ENCODE assay signal across 8 cellular contexts in the genomic region with DNA sequence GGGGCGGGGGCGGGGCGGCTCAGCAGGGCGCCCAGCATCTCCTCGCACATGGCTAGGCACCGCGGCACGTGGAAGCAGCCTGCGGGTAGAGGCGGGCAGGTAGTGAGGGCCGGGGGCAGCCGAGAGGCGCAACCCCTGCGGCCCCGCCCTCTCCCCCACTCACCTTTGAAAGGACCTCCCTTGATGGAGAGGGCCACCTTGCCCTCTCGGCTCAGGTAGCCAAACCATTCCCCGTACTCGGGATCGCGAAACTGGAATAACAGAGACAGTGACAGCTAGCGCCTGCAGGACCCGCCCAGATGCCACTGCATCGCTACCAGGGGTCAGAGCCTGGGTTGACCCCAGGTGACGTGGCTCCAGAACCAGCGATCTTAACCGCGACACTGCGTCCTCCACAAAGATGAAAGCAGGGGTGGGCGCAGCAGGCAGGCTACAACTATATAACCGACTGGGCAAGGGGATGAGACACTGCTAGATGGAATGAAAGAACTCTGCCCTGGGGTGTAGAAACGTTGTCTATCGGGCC. TPM values are rescaled to one million over a fixed set of nuclear protein-coding genes. Genes with fewer than 3 reads are reported as not detected.
DNase-seq lines count a peak whose midpoint lies in the region; ATAC-seq and TF ChIP-seq lines count a peak whose summit lies in the region.

No MANE protein-coding gene starts in this region.

- H3K27ac ChIP-seq in heart right ventricle, result peak overlapping the region in 5 of 10 donors; percentile 39 to 80 (median 58)
- H3K27ac ChIP-seq in PC-3 (ENCODE audit: low read length), result no peak overlapping the region
- no peak overlapping the region for H3K27ac ChIP-seq in fibroblast of lung (ENCODE audit: insufficient read depth, low read length)
- peak overlapping the region in 7 of 21 experiments; percentile 44 to 87 (median 66) for H3K27ac ChIP-seq in skin epidermis

- CTCF ChIA-PET in PC-3 (lab: Charles Lee), result interaction anchor here (0.8 to 1.2 kb wide), 2 partner anchors 10 to 12 kb away, joined by 4 to 6 read pairs; no protein-coding TSS in a partner anchor

- intact Hi-C loops in heart right ventricle (cut with DNase I) (no loop called here), left cardiac atrium (cut with DNase I) (no loop called here), PC-3 (cut with micrococcal nuclease) (no loop called here)

- H3K9ac ChIP-seq in PC-3 (ENCODE audit: low read length) (peak overlapping the region; percentile 9; the same call in 1 of the 2 replicates), fibroblast of lung (ENCODE audit: insufficient read depth, low read length) (no peak overlapping the region)

- no peak for DNase-seq in heart right ventricle
- no peak for DNase-seq in left cardiac atrium
- no peak for DNase-seq in PC-3
- no peak for DNase-seq in fibroblast of lung (ENCODE audit: low read depth in 2 of 2)
- DNase-seq in NK-92 treated with Interleukin-12 subunit alpha and Interleukin-12 subunit beta, amount 100 ng/mL, for 24 hours (lab: John Stamatoyannopoulos, UW), result no peak
- DNase-seq in stimulated activated CD4-positive, alpha-beta T cell treated with anti-CD3 and anti-CD28 coated beads, Interleukin-4, amount 100 ng/mL, for 24 hours, result no peak
- no peak for DNase-seq in germinal center (ENCODE audit: low spot score)

- H3K4me3 ChIP-seq in heart right ventricle, result peak overlapping the region; percentile 10 to 78 (median 67)
- peak overlapping the region; percentile 61; the same call in 1 of the 2 replicates for H3K4me3 ChIP-seq in PC-3 (ENCODE audit: low read length)
- H3K4me3 ChIP-seq in fibroblast of lung (replicated peaks in 1 of 4; ENCODE audit: control extremely low read depth in 1 of 4, insufficient read depth in 1 of 4, low read depth in 3 of 4, low read length in 4 of 4), result peak overlapping the region in 2 of 4 experiments; percentile 20 to 39
- peak overlapping the region; percentile 38 to 71 (median 63) for H3K4me3 ChIP-seq in skin epidermis

- no TSS peak for BruUV-seq in PC-3 (replicated peaks; lab: Mats Ljungman, UMichigan)

- H3K27me3 ChIP-seq in heart right ventricle (peaks cover 0 to 28% (median 0%) of the 10 kb centered on the region in 7 donors), PC-3 (ENCODE audit: low read length) (no peaks in the 10 kb centered on the region), fibroblast of lung (ENCODE audit: control insufficient read depth, insufficient read depth, low read length) (no peaks in the 10 kb centered on the region)

- H3K79me2 ChIP-seq in PC-3 (ENCODE audit: low read length) (peaks cover 32% of the 10 kb centered on the region), fibroblast of lung (ENCODE audit: control insufficient read depth, insufficient read depth, low read length) (peaks cover 16% of the 10 kb centered on the region)

- peak overlapping the region; percentile 75 for H3K4me2 ChIP-seq in PC-3 (ENCODE audit: low read length)
- H3K4me2 ChIP-seq in fibroblast of lung (ENCODE audit: extremely low read depth, insufficient read depth, low read length), result peak overlapping the region; percentile 64

- H2AFZ ChIP-seq in PC-3 (ENCODE audit: low read length) (peak overlapping the region; percentile 69), fibroblast of lung (ENCODE audit: low read length) (no peak overlapping the region)

- H3F3A ChIP-seq in PC-3 (ENCODE audit: low read length, unreplicated experiment), result no peaks in the 10 kb centered on the region

- H3K9me2 ChIP-seq in PC-3 (replicated peaks; ENCODE audit: low read length), result no peaks in the 10 kb centered on the region

- peaks cover 0 to 31% (median 0%) of the 10 kb centered on the region in 9 donors for H3K36me3 ChIP-seq in heart right ventricle
- H3K36me3 ChIP-seq in PC-3 (ENCODE audit: low read depth, low read length), result peaks cover 11% of the 10 kb centered on the region
- H3K36me3 ChIP-seq in fibroblast of lung (ENCODE audit: control insufficient read depth, insufficient read depth, low read length), result peaks cover 7% of the 10 kb centered on the region

- H3K4me1 ChIP-seq in heart right ventricle, result peaks cover 0 to 21% (median 15%) of the 10 kb centered on the region in 9 donors
- H3K4me1 ChIP-seq in PC-3 (ENCODE audit: insufficient read depth, low read length), result peaks cover 5% of the 10 kb centered on the region; the same call in 1 of the 2 replicates
- no peaks in the 10 kb centered on the region for H3K4me1 ChIP-seq in fibroblast of lung (ENCODE audit: control insufficient read depth, extremely low read depth, insufficient read depth, low read length)

- TF ChIP-seq CTCF in heart right ventricle (IDR thresholded peaks at IDR 0.05) (no peak), PC-3 (conservative IDR thresholded peaks at IDR 0.05; ENCODE audit: low read depth, low read length) (no peak), fibroblast of lung (conservative IDR thresholded peaks at IDR 0.05 in 1 of 2, IDR thresholded peaks at IDR 0.05 in 1 of 2; ENCODE audit: low read depth in 1 of 2, low read length in 2 of 2) (no peak)

- 14 to 28% methylated on average over 16 to 28 of the region's 32 CpGs for WGBS in heart right ventricle, 2 donors

- ATAC-seq in heart right ventricle (peak in 1 of 8 donors; percentile 11), left cardiac atrium (no peak), PC-3 (0 out of 2 replicates have a peak, but pooled peaks have one; percentile 5)

- POLR2A ChIA-PET in PC-3 (lab: Charles Lee; ENCODE audit: unreplicated experiment), result no interaction called here

- no peaks in the 10 kb centered on the region for H3K9me3 ChIP-seq in heart right ventricle
- no peaks in the 10 kb centered on the region for H3K9me3 ChIP-seq in PC-3 (ENCODE audit: low read length)
- no peaks in the 10 kb centered on the region for H3K9me3 ChIP-seq in fibroblast of lung (ENCODE audit: control insufficient read depth, insufficient read depth, low read depth, low read length)

- H4K20me1 ChIP-seq in PC-3 (ENCODE audit: low read length), result no peaks in the 10 kb centered on the region
- no peaks in the 10 kb centered on the region for H4K20me1 ChIP-seq in fibroblast of lung (ENCODE audit: control insufficient read depth, extremely low read depth, insufficient read depth, low read length)

RNA-seq across cellular contexts. Expression of gene NAA10, which starts 0.6 kb away (rescaled TPM):
- 10 to 100 TPM; 46.9 to 88.9 (median 54.5) TPM for total RNA-seq in heart right ventricle
- 100 to 1,000 TPM; 151 to 228 TPM for polyA plus RNA-seq in heart right ventricle
- total RNA-seq in left cardiac atrium, result 10 to 100 TPM; 67.4 to 81.4 TPM
- total RNA-seq in PC-3 (2014; rRNA removed), result 169 and 172 TPM in 2 replicates
- 31.6 and 37.0 TPM in 2 replicates for total RNA-seq in fibroblast of lung
- polyA plus RNA-seq in fibroblast of lung, result 66.2 and 115 TPM in 2 replicates
- 91.6 and 161 TPM in 2 replicates for polyA plus RNA-seq in fibroblast of lung (2012)
- 84.9 and 137 TPM in 2 replicates for polyA minus RNA-seq in fibroblast of lung (ENCODE audit: low replicate concordance)

RNA-seq across cellular contexts. Expression of gene RENBP, which starts 9.1 kb away (rescaled TPM):
- total RNA-seq in heart right ventricle (10 to 100 TPM in 4 of 10 donors, 1 to 10 TPM in 6; 7.0 to 17.0 (median 9.6) TPM), left cardiac atrium (10 to 100 TPM; 14.7 to 14.8 TPM), PC-3 (2014; rRNA removed) (3.7 TPM in 1 of 2 replicates, not detected in the other), fibroblast of lung (5.4 and 8.8 TPM in 2 replicates)
- polyA plus RNA-seq in heart right ventricle (10 to 100 TPM in 1 of 2 donors, 1 to 10 TPM in 1; 6.0 to 16.6 TPM), fibroblast of lung (0.90 and 0.92 TPM in 2 replicates)
- polyA plus RNA-seq in fibroblast of lung (2012), result 0.69 and 1.1 TPM in 2 replicates
- not detected in 2 replicates for polyA minus RNA-seq in fibroblast of lung (ENCODE audit: low replicate concordance)

RNA-seq across cellular contexts. Expression of gene ARHGAP4, which starts 9.3 kb away (rescaled TPM):
- total RNA-seq in heart right ventricle, result 10 to 100 TPM in 4 of 10 donors, 1 to 10 TPM in 6; 5.5 to 25.3 (median 8.2) TPM
- 10 to 100 TPM; 19.1 to 65.5 TPM for polyA plus RNA-seq in heart right ventricle
- total RNA-seq in left cardiac atrium, result 10 to 100 TPM; 19.3 to 20.4 TPM
- 4.0 and 4.6 TPM in 2 replicates for total RNA-seq in PC-3 (2014; rRNA removed)
- total RNA-seq in fibroblast of lung, result 1.3 and 1.5 TPM in 2 replicates
- polyA plus RNA-seq in fibroblast of lung, result 0.12 and 0.51 TPM in 2 replicates
- polyA plus RNA-seq in fibroblast of lung (2012), result 0.43 and 0.71 TPM in 2 replicates
- 1.5 and 12.4 TPM in 2 replicates for polyA minus RNA-seq in fibroblast of lung (ENCODE audit: low replicate concordance)

RNA-seq across cellular contexts. Expression of gene AVPR2, which starts 30.9 kb away (rescaled TPM):
- total RNA-seq in heart right ventricle (1 to 10 TPM; 1.4 to 4.9 (median 2.1) TPM), left cardiac atrium (1 to 10 TPM; 3.7 to 3.8 TPM), PC-3 (2014; rRNA removed) (not detected in 2 replicates), fibroblast of lung (not detected in 2 replicates)
- polyA plus RNA-seq in heart right ventricle (1 to 10 TPM; 6.6 to 8.9 TPM), fibroblast of lung (not detected in 2 replicates)
- polyA plus RNA-seq in fibroblast of lung (2012), result not detected in 2 replicates
- not detected in 2 replicates for polyA minus RNA-seq in fibroblast of lung (ENCODE audit: low replicate concordance)

RNA-seq across cellular contexts. Expression of gene HCFC1, which starts 36.2 kb away (rescaled TPM):
- total RNA-seq in heart right ventricle, result 10 to 100 TPM; 26.5 to 41.6 (median 31.7) TPM
- polyA plus RNA-seq in heart right ventricle, result 10 to 100 TPM; 12.3 to 13.9 TPM
- total RNA-seq in left cardiac atrium, result 10 to 100 TPM; 30.4 to 35.7 TPM
- 66.9 and 94.0 TPM in 2 replicates for total RNA-seq in PC-3 (2014; rRNA removed)
- total RNA-seq in fibroblast of lung, result 7.4 and 10.2 TPM in 2 replicates
- 3.0 and 6.7 TPM in 2 replicates for polyA plus RNA-seq in fibroblast of lung
- 19.1 and 29.3 TPM in 2 replicates for polyA plus RNA-seq in fibroblast of lung (2012)
- polyA minus RNA-seq in fibroblast of lung (ENCODE audit: low replicate concordance), result 142 and 144 TPM in 2 replicates
